In the genomic region with DNA sequence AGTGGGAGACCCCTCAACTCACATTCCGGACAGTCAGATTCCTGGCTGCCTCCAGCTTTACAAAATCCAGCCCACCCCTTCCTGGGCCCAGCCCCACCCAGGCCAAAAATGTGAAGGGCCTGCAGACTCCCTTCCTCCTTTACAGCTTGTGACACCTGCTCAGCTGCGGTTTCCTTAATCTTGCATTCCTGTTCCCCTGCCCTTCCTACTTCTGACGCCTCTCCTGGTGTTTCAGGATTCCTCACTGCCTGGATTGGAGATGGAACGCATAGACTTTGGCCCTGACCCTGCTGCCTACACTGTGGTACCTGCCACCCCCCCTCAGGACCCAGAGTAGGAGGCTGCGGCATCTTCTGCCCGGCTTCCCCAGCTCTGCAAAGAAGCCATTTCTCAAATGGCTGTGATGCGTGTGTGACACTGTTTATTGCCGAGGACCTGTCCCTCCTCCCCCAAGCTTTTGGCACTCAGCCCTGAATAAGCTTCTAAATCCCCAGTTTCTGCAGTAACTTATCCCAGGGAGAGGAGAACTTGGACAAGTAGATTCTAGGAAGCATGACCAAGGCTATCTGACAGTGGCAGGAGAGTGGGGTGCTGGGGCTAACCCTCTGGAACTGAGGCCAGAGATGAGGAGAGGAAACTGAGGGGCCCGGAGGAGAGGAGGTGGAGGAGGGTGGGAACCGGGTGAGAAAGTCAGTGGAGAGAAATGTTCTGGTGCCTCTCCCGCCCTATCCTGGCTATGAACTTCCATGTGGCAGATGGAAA, we compare ENCODE assay signal across 12 cellular contexts. TPM values are rescaled to one million over a fixed set of nuclear protein-coding genes. Genes with fewer than 3 reads are reported as not detected.
DNase-seq lines count a peak whose midpoint lies in the region; ATAC-seq, FAIRE-seq and TF ChIP-seq lines count a peak whose summit lies in the region.
"Had no signal": no experiment of that assay in that cellular context is flagged by ENCODE, and none has a peak within 500 bp of the region (broad histone marks: within the 10 kb centered on the region; RNA-seq: fewer than 3 reads in every experiment).

No MANE protein-coding gene starts in this region.

- H3K36me3 Mint-ChIP-seq in type B pancreatic cell: no peaks in the 10 kb centered on the region
- no peaks in the 10 kb centered on the region for H3K36me3 Mint-ChIP-seq in immature natural killer cell

- TF ChIP-seq CTCF in bronchial epithelial cell (IDR thresholded peaks at IDR 0.05; ENCODE audit: insufficient read depth, low read length, severe bottlenecking): no peak
- no peak for TF ChIP-seq CTCF in keratinocyte (optimal IDR thresholded peaks at IDR 0.05 in 1 of 3, IDR thresholded peaks at IDR 0.05 in 1 of 3, conservative IDR thresholded peaks at IDR 0.05 in 1 of 3; ENCODE audit: extremely low read depth in 1 of 3, insufficient read depth in 2 of 3, low read length in 3 of 3)
- no peak for TF ChIP-seq CTCF in type B pancreatic cell (conservative IDR thresholded peaks at IDR 0.05)

- H3K27ac Mint-ChIP-seq in type B pancreatic cell: peak overlapping the region; percentile 95
- H3K27ac Mint-ChIP-seq in immature natural killer cell: no peak overlapping the region
- H3K27ac Mint-ChIP-seq: activated T-helper 1 cell treated with anti-CD3 and anti-CD28 coated beads, Interleukin-12 subunit alpha, Interleukin-12 subunit beta, Interleukin-2, Interleukin-4 antibody, amounts not matched to agents 30 ng/mL and 10 ng/mL and 1 ng/mL, durations not matched to agents 14 hours and 24 hours and 36 hours had no signal

- H3K4me2 ChIP-seq in keratinocyte (ENCODE audit: control insufficient read depth, extremely low read depth, insufficient read depth, low read depth, low read length): peak overlapping the region; percentile 57

- no peak overlapping the region for H3K9ac ChIP-seq in keratinocyte (ENCODE audit: control insufficient read depth, extremely low read depth, insufficient read depth, low read length)

- dilution Hi-C loops in keratinocyte (cut with MboI; ENCODE audit: extremely low pct_ligation_motif_present, low sequenced_read_pairs): loop anchor here (25.0 kb wide), 1 partner anchor 195 kb away; the partner anchor contains the start of gene ASIC1

- no peak for FAIRE-seq in bronchial epithelial cell (lab: Jason Lieb, UNC)
- no peak for FAIRE-seq in keratinocyte (lab: Jason Lieb, UNC)

- H3K27ac ChIP-seq in keratinocyte (ENCODE audit: control insufficient read depth, insufficient read depth, low read length): no peak overlapping the region
- H3K27ac ChIP-seq: colonic mucosa had no signal

- H3K9me3 ChIP-seq in keratinocyte (ENCODE audit: control insufficient read depth, low read depth, low read length): no peaks in the 10 kb centered on the region
- H3K9me3 ChIP-seq: colonic mucosa, Peyer's patch had no signal

- H3K27me3 Mint-ChIP-seq in type B pancreatic cell (peaks cover 6% of the 10 kb centered on the region), immature natural killer cell (ENCODE audit: low read depth in 3 of 3) (peaks cover 0 to 14% (median 3%) of the 10 kb centered on the region in 3 donors)

- H3K4me3 ChIP-seq in bronchial epithelial cell (ENCODE audit: low read depth, low read length) (no peak overlapping the region), keratinocyte (ENCODE audit: control insufficient read depth in 2 of 3, extremely low read depth in 1 of 3, insufficient read depth in 2 of 3, low read depth in 1 of 3, low read length in 3 of 3) (no peak overlapping the region)
- H3K4me3 ChIP-seq: colonic mucosa had no signal

- H3K27me3 ChIP-seq in bronchial epithelial cell (ENCODE audit: control insufficient read depth, insufficient read depth, low read length) (no peaks in the 10 kb centered on the region), keratinocyte (ENCODE audit: control insufficient read depth, extremely low read depth, insufficient read depth, low read length) (peaks cover 12% of the 10 kb centered on the region)
- H3K27me3 ChIP-seq: colonic mucosa, Peyer's patch had no signal

- H3K79me2 ChIP-seq in keratinocyte (ENCODE audit: control insufficient read depth, insufficient read depth, low read length): no peaks in the 10 kb centered on the region

- H3K36me3 ChIP-seq in bronchial epithelial cell (ENCODE audit: control insufficient read depth, insufficient read depth, low read length) (no peaks in the 10 kb centered on the region), keratinocyte (ENCODE audit: control insufficient read depth in 2 of 2, extremely low read depth in 1 of 2, insufficient read depth in 2 of 2, low read length in 2 of 2) (no peaks in the 10 kb centered on the region)
- H3K36me3 ChIP-seq: colonic mucosa, Peyer's patch had no signal

- H3K9me3 Mint-ChIP-seq in type B pancreatic cell: no peaks in the 10 kb centered on the region
- H3K9me3 Mint-ChIP-seq in immature natural killer cell: no peaks in the 10 kb centered on the region
- H3K9me3 Mint-ChIP-seq: activated T-helper 1 cell treated with anti-CD3 and anti-CD28 coated beads, Interleukin-12 subunit alpha, Interleukin-12 subunit beta, Interleukin-2, Interleukin-4 antibody, amounts not matched to agents 30 ng/mL and 10 ng/mL and 1 ng/mL, durations not matched to agents 14 hours and 24 hours and 36 hours had no signal

- ATAC-seq in GM21515 (IDR thresholded peaks at IDR 0.05; ENCODE audit: unreplicated experiment): no peak

- DNase-seq in activated CD8-positive, alpha-beta memory T cell treated with anti-CD3 and anti-CD28 coated beads for 24 hours: peak; percentile 52
- no peak for DNase-seq in activated CD8-positive, alpha-beta memory T cell treated with anti-CD3 and anti-CD28 coated beads, Interleukin-2, amount 50 U/mL, for 4 hours
- DNase-seq in bronchial epithelial cell (ENCODE audit: low read depth) (peak; percentile 26), keratinocyte (ENCODE audit: low read depth, low spot score) (no peak), type B pancreatic cell (ENCODE audit: extremely low spot score, unreplicated experiment) (no peak), nucleus accumbens (lab: John Stamatoyannopoulos, UW) (no peak), immature natural killer cell (no peak)

- no peaks in the 10 kb centered on the region for H3K9me1 ChIP-seq in keratinocyte (ENCODE audit: control insufficient read depth, extremely low read depth, insufficient read depth, low read length)

- peaks cover 10% of the 10 kb centered on the region for H3K4me1 ChIP-seq in keratinocyte (ENCODE audit: control insufficient read depth, extremely low read depth, insufficient read depth, low read length)

- H4K20me1 ChIP-seq in keratinocyte (ENCODE audit: control insufficient read depth, extremely low read depth, insufficient read depth, low read length): no peaks in the 10 kb centered on the region

- peaks cover 15% of the 10 kb centered on the region for H3K4me1 Mint-ChIP-seq in type B pancreatic cell (ENCODE audit: unreplicated experiment)
- H3K4me1 Mint-ChIP-seq in immature natural killer cell: peaks cover 0 to 2% of the 10 kb centered on the region in 2 donors

- H2AFZ ChIP-seq in keratinocyte (ENCODE audit: control insufficient read depth, low read length): no peak overlapping the region

- H3K4me3 Mint-ChIP-seq in type B pancreatic cell: peak overlapping the region; percentile 70
- H3K4me3 Mint-ChIP-seq in immature natural killer cell: no peak overlapping the region
- H3K4me3 Mint-ChIP-seq: activated T-helper 1 cell treated with anti-CD3 and anti-CD28 coated beads, Interleukin-12 subunit alpha, Interleukin-12 subunit beta, Interleukin-2, Interleukin-4 antibody, amounts not matched to agents 30 ng/mL and 10 ng/mL and 1 ng/mL, durations not matched to agents 14 hours and 24 hours and 36 hours had no signal

RNA-seq across cellular contexts. Expression of gene BCDIN3D, which starts 24.9 kb away (rescaled TPM):
- total RNA-seq in bronchial epithelial cell (6.8 and 7.4 TPM in 2 replicates), type B pancreatic cell (ENCODE audit: low replicate concordance) (8.1 and 8.5 TPM in 2 replicates)
- polyA plus RNA-seq in keratinocyte (2.9 to 3.7 TPM (median 3.4 TPM) in 3 replicates), immature natural killer cell (1 to 10 TPM; 3.0 to 5.1 (median 4.5) TPM)
- 1.2 TPM for polyA plus RNA-seq in keratinocyte (2011; ENCODE audit: low read depth)
- polyA plus RNA-seq in keratinocyte (2011; cell fraction: cytosol; rRNA removed): 1.8 and 3.5 TPM in 2 replicates
- 4.8 and 5.2 TPM in 2 replicates for polyA plus RNA-seq in keratinocyte (2011; cell fraction: nucleus; rRNA removed)
- polyA plus RNA-seq in keratinocyte (2012; ENCODE audit: low replicate concordance): 2.0 and 3.6 TPM in 2 replicates
- polyA minus RNA-seq in keratinocyte: 1.1 to 2.5 TPM (median 1.7 TPM) in 3 replicates
- polyA minus RNA-seq in keratinocyte (2011; cell fraction: cytosol; rRNA and poly(A)+ RNA removed): 0.96 TPM
- polyA minus RNA-seq in keratinocyte (2011; cell fraction: nucleus; rRNA and poly(A)+ RNA removed): 1.5 and 1.7 TPM in 2 replicates

RNA-seq across cellular contexts. Expression of gene FAIM2, which starts 35.9 kb away (rescaled TPM):
- total RNA-seq in bronchial epithelial cell: 0.53 TPM in 1 of 2 replicates, not detected in the other
- 0.07 TPM in 1 of 3 replicates, not detected in the others for polyA plus RNA-seq in keratinocyte
- polyA plus RNA-seq in keratinocyte (2011; ENCODE audit: low read depth): not detected
- not detected in 2 replicates for polyA plus RNA-seq in keratinocyte (2011; cell fraction: cytosol; rRNA removed)
- polyA plus RNA-seq in keratinocyte (2011; cell fraction: nucleus; rRNA removed): not detected in 2 replicates
- polyA plus RNA-seq in keratinocyte (2012; ENCODE audit: low replicate concordance): 0.16 TPM in 1 of 2 replicates, not detected in the other
- polyA minus RNA-seq in keratinocyte: not detected in 3 replicates
- polyA minus RNA-seq in keratinocyte (2011; cell fraction: cytosol; rRNA and poly(A)+ RNA removed): not detected
- not detected in 2 replicates for polyA minus RNA-seq in keratinocyte (2011; cell fraction: nucleus; rRNA and poly(A)+ RNA removed)
- 0.14 and 1.7 TPM in 2 replicates for total RNA-seq in type B pancreatic cell (ENCODE audit: low replicate concordance)
- polyA plus RNA-seq in immature natural killer cell: 1 to 10 TPM in 1 of 3 donors, under 1 TPM in 1, not detected in 1; 0.77 to 1.8 TPM
- total RNA-seq: A673 had no signal

RNA-seq across cellular contexts. Expression of gene NCKAP5L, which starts 39.5 kb away (rescaled TPM):
- total RNA-seq in bronchial epithelial cell: 3.1 and 3.7 TPM in 2 replicates
- polyA plus RNA-seq in keratinocyte: 3.9 to 5.8 TPM (median 4.4 TPM) in 3 replicates
- 1.3 TPM for polyA plus RNA-seq in keratinocyte (2011; ENCODE audit: low read depth)
- 2.8 and 5.9 TPM in 2 replicates for polyA plus RNA-seq in keratinocyte (2011; cell fraction: cytosol; rRNA removed)
- polyA plus RNA-seq in keratinocyte (2011; cell fraction: nucleus; rRNA removed): 15.7 and 20.3 TPM in 2 replicates
- polyA plus RNA-seq in keratinocyte (2012; ENCODE audit: low replicate concordance): 3.0 and 12.3 TPM in 2 replicates
- polyA minus RNA-seq in keratinocyte: 10.1 to 14.4 TPM (median 10.7 TPM) in 3 replicates
- polyA minus RNA-seq in keratinocyte (2011; cell fraction: cytosol; rRNA and poly(A)+ RNA removed): 16.5 TPM
- polyA minus RNA-seq in keratinocyte (2011; cell fraction: nucleus; rRNA and poly(A)+ RNA removed): 21.9 and 22.6 TPM in 2 replicates
- total RNA-seq in type B pancreatic cell (ENCODE audit: low replicate concordance): 9.7 and 28.8 TPM in 2 replicates
- 1 to 10 TPM in 2 of 3 donors, not detected in 1; 1.0 to 5.6 TPM for polyA plus RNA-seq in immature natural killer cell

Comparison
In these comparisons a context has a peak if more than half of its experiments do, and no peak if none do; other contexts are left out.
1. DNase-seq: peak in activated CD8-positive, alpha-beta memory T cell treated with anti-CD3 and anti-CD28 coated beads for 24 hours (single experiment) and bronchial epithelial cell (single experiment); none in activated CD8-positive, alpha-beta memory T cell treated with anti-CD3 and anti-CD28 coated beads, Interleukin-2, amount 50 U/mL, for 4 hours (single experiment), keratinocyte (single experiment), type B pancreatic cell (single experiment), nucleus accumbens (0 of 56) and immature natural killer cell (0 of 3).